Comparison of ENCODE assay signal across 25 cellular contexts in the genomic region with DNA sequence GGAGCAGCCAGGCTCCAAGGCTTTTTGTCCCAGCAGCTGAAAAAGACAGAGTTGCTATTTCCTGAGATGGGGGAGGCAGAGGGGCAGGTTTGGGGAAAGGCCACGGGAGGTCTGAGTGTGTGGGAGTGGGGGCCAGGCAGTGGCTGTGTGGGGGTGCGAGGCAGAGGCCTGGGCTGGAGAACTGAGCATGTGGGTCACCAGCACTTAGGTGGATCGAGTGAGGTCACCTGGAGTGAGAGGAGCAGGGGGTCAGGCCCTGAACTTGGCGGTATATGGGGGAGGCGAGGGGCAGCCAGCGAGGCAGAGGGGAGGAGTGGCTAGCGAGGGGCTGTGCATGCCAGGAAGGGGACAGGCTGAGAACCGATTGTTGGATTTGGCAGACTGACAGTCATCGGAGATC.
"Had no signal": no experiment of that assay in that cellular context is flagged by ENCODE, and none has a peak within 500 bp of the region (broad histone marks: within the 10 kb centered on the region; RNA-seq: fewer than 3 reads in every experiment).

No MANE protein-coding gene starts in this region.

- DNase-seq: islet precursor cell; left ventricle myocardium inferior; mesendoderm; naive B cell; natural killer cell; nucleus accumbens; pancreas; retina; stimulated activated CD4-positive, alpha-beta T cell treated with anti-CD3 and anti-CD28 coated beads, Interleukin-12 subunit alpha, Interleukin-12 subunit beta, amount 100 ng/mL, for 4 hours; stimulated activated CD4-positive, alpha-beta T cell treated with anti-CD3 and anti-CD28 coated beads, Interleukin-15, amount 100 ng/mL, for 24 hours; stimulated activated CD4-positive, alpha-beta T cell treated with anti-CD3 and anti-CD28 coated beads, Interleukin-2, amount 100 ng/mL, for 24 hours; stimulated activated CD4-positive, alpha-beta T cell treated with anti-CD3 and anti-CD28 coated beads, Interleukin-4, amount 100 ng/mL, for 1 hour; stimulated activated naive CD4-positive, alpha-beta T cell; tibial artery; trophoblast cell; upper lobe of right lung had no signal

- H3K36me3 ChIP-seq: prostate gland had no signal

- H3K4me1 Mint-ChIP-seq: mesothelial cell of epicardium; naive B cell; stimulated activated effector memory CD8-positive, alpha-beta T cell treated with anti-CD3 and anti-CD28 coated beads, Interleukin-12 subunit alpha, Interleukin-12 subunit beta, amount 100 ng/mL, for 72 hours had no signal

- H3K27ac ChIP-seq: left ventricle myocardium inferior, pancreas, prostate gland, skin epidermis, suprapubic skin, thoracic aorta, tibial artery, upper lobe of right lung had no signal

- H3K36me3 Mint-ChIP-seq: naive B cell, natural killer cell had no signal

- H3K9me3 ChIP-seq: left ventricle myocardium inferior, pancreas, prostate gland, suprapubic skin, thoracic aorta, tibial artery, upper lobe of right lung had no signal

- ATAC-seq: pancreas, sciatic nerve, upper lobe of right lung had no signal

- H3K27me3 ChIP-seq: pancreas, suprapubic skin, tibial artery, upper lobe of right lung had no signal

- H3K9me3 Mint-ChIP-seq: mesothelial cell of epicardium; naive B cell; natural killer cell; stimulated activated effector memory CD8-positive, alpha-beta T cell treated with anti-CD3 and anti-CD28 coated beads, Interleukin-12 subunit alpha, Interleukin-12 subunit beta, amount 100 ng/mL, for 72 hours; stimulated activated naive CD8-positive, alpha-beta T cell treated with anti-CD3 and anti-CD28 coated beads, Interleukin-15, Interleukin-2, amounts not matched to agents 100 ng/mL and 50 ng/mL, for 24 hours had no signal

- H3K4me3 ChIP-seq: left ventricle myocardium inferior, lung, pancreas, prostate gland, skin epidermis, suprapubic skin, thoracic aorta, tibial artery, upper lobe of right lung had no signal

- H3K4me3 Mint-ChIP-seq: mesothelial cell of epicardium; naive B cell; natural killer cell; stimulated activated effector memory CD8-positive, alpha-beta T cell treated with anti-CD3 and anti-CD28 coated beads, Interleukin-12 subunit alpha, Interleukin-12 subunit beta, amount 100 ng/mL, for 72 hours; stimulated activated naive CD8-positive, alpha-beta T cell treated with anti-CD3 and anti-CD28 coated beads, Interleukin-15, Interleukin-2, amounts not matched to agents 100 ng/mL and 50 ng/mL, for 24 hours had no signal

- H3K4me1 ChIP-seq: left ventricle myocardium inferior, pancreas, prostate gland, suprapubic skin, tibial artery, upper lobe of right lung had no signal

- H3K27me3 Mint-ChIP-seq: naive B cell; stimulated activated naive CD8-positive, alpha-beta T cell treated with anti-CD3 and anti-CD28 coated beads, Interleukin-15, Interleukin-2, amounts not matched to agents 100 ng/mL and 50 ng/mL, for 24 hours had no signal

- H3K27ac Mint-ChIP-seq: mesothelial cell of epicardium; natural killer cell; stimulated activated effector memory CD8-positive, alpha-beta T cell treated with anti-CD3 and anti-CD28 coated beads, Interleukin-12 subunit alpha, Interleukin-12 subunit beta, amount 100 ng/mL, for 72 hours; stimulated activated naive CD8-positive, alpha-beta T cell treated with anti-CD3 and anti-CD28 coated beads, Interleukin-15, Interleukin-2, amounts not matched to agents 100 ng/mL and 50 ng/mL, for 24 hours had no signal
